ENCODE assay signal across 8 cellular contexts in the genomic region with DNA sequence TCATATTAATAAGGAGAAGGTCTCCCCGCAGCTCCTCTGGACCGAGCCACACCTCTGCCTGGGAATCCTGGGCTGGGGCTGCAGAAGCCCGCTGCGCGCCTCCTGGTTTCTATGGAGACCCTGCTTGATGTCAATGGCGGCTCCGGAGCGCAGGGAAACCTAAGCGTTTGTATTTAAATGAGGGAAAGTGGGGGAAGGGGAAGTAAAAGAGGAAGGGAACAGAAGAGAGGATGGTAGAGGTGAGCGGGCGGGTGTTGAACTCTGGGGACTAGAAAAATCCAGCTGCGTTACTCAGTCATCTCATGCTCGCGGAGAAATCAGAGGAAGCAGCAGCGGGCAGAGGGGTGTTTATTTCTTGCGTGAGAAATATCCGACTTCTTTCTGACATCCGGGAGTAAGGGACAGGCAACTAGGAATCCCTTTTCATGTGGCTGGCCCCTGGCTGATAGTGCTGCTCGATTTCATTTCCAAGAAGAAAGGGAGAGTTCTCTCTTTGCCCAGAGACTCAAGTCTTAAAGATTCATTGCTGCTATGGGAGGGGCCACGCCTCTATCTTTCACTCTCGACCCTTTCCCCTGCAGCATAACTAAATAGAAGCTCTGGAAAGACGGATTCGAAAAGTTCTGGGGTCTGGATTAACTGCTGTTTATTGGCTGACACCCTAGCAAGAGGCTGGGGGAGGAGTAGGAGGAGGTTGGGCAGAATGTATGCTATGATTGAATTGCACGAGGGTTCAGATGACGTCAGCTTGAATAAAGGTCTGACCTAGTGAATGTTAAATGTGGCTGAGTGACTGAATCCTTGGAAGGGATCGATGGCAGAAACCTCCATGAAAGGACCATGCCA.
A peak's percentile ranks its signal among the peaks of the same experiment; 100 is the strongest.
DNase-seq lines count a peak whose midpoint lies in the region; ATAC-seq, FAIRE-seq and TF ChIP-seq lines count a peak whose summit lies in the region.

No MANE protein-coding gene starts in this region.

- H3K4me3 ChIP-seq in Peyer's patch (peak overlapping the region; percentile 23 to 43 (median 38)), kidney (ENCODE audit: low read length in 2 of 2) (peak overlapping the region; percentile 61 to 74)

- FAIRE-seq in kidney (lab: Jason Lieb, UNC), result no peak

- no peaks in the 10 kb centered on the region for H3K36me3 Mint-ChIP-seq in central memory CD8-positive, alpha-beta T cell (ENCODE audit: insufficient read depth)

- peak overlapping the region; percentile 82 for H3K4me3 Mint-ChIP-seq in central memory CD8-positive, alpha-beta T cell

- H3K27me3 Mint-ChIP-seq in central memory CD8-positive, alpha-beta T cell, result peaks cover 55% of the 10 kb centered on the region

- H3K4me1 Mint-ChIP-seq in central memory CD8-positive, alpha-beta T cell, result peaks cover 19% of the 10 kb centered on the region

- H3K27me3 ChIP-seq in Peyer's patch, result no peaks in the 10 kb centered on the region

- ATAC-seq in HG03432 (IDR thresholded peaks at IDR 0.05; ENCODE audit: unreplicated experiment) (peak; percentile 48), HG02623 (IDR thresholded peaks at IDR 0.05; ENCODE audit: unreplicated experiment) (no peak)
- ATAC-seq in central memory CD8-positive, alpha-beta T cell (replicated peaks; ENCODE audit: extremely low read depth, poor library complexity, severe bottlenecking), result peak; percentile 33

- intact Hi-C loops in kidney (cut with DNase I), result no loop called here

- DNase-seq in DMS153 treated with DMSO at 0.1 percent for 48 hours (lab: John Stamatoyannopoulos, UW; ENCODE audit: unreplicated experiment), result peak; percentile 59
- no peak for DNase-seq in Peyer's patch
- DNase-seq in central memory CD8-positive, alpha-beta T cell (ENCODE audit: low spot score in 2 of 2), result no peak
- peak; percentile 72 for DNase-seq in kidney
- peak; percentile 4 for DNase-seq in stimulated activated CD4-positive, alpha-beta T cell treated with anti-CD3 and anti-CD28 coated beads, Interleukin-4, amount 100 ng/mL, for 24 hours
- DNase-seq in NK-92 (lab: John Stamatoyannopoulos, UW; ENCODE audit: unreplicated experiment), result no peak

- no peak overlapping the region for H3K27ac Mint-ChIP-seq in central memory CD8-positive, alpha-beta T cell (ENCODE audit: low read depth)

- H3K9me3 Mint-ChIP-seq in central memory CD8-positive, alpha-beta T cell, result no peaks in the 10 kb centered on the region

- H3K4me1 ChIP-seq in Peyer's patch, result no peaks in the 10 kb centered on the region
- peaks cover 0 to 4% of the 10 kb centered on the region in 2 donors for H3K4me1 ChIP-seq in kidney (ENCODE audit: control insufficient read depth in 1 of 2, insufficient read depth in 1 of 2, low read depth in 1 of 2, low read length in 2 of 2)

- no peak overlapping the region for H3K9ac ChIP-seq in kidney (ENCODE audit: low read length in 2 of 2)

- no peak for TF ChIP-seq POLR2A in Peyer's patch (IDR thresholded peaks at IDR 0.05)

- H3K27ac ChIP-seq in Peyer's patch (peak overlapping the region in 1 of 4 donors; percentile 22), kidney (ENCODE audit: low read depth in 2 of 2, low read length in 2 of 2) (no peak overlapping the region)

- no peaks in the 10 kb centered on the region for H3K9me3 ChIP-seq in Peyer's patch
- H3K9me3 ChIP-seq in kidney (ENCODE audit: control insufficient read depth in 1 of 2, low read length in 2 of 2), result no peaks in the 10 kb centered on the region

- H3K36me3 ChIP-seq in Peyer's patch (no peaks in the 10 kb centered on the region), kidney (ENCODE audit: control insufficient read depth in 1 of 2, insufficient read depth in 2 of 2, low read length in 2 of 2) (no peaks in the 10 kb centered on the region)

- TF ChIP-seq CTCF in Peyer's patch (IDR thresholded peaks at IDR 0.05) (no peak), kidney (IDR thresholded peaks at IDR 0.05; ENCODE audit: borderline replicate concordance, extremely low read depth, insufficient read depth) (no peak)

Comparison
In these comparisons a context has a peak if more than half of its experiments do, and no peak if none do; other contexts are left out.
1. DNase-seq: peak in DMS153 treated with DMSO at 0.1 percent for 48 hours (single experiment), kidney (single experiment) and stimulated activated CD4-positive, alpha-beta T cell treated with anti-CD3 and anti-CD28 coated beads, Interleukin-4, amount 100 ng/mL, for 24 hours (single experiment); none in Peyer's patch (0 of 3), central memory CD8-positive, alpha-beta T cell (0 of 2) and NK-92 (single experiment).